ENCODE assay signal across 18 cellular contexts in the genomic region with DNA sequence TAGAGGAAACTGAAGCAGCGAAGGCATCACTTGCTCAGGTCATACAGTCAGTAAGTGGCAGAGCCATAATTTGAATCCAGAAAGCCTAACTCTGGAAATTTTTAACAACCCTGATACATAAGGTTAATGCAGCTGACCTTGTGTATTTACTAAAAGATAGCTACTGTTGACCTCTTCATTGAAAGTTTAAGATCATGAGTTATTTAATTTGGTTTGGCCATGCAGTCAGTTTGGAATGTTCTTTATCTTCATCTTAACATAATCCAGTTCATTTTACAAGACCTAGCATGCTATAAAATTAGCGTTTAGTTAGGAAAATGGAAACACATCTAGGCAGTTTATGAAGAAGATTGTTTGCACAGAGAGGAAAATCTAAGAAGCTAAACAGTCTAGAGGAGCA.
"Had no signal": no experiment of that assay in that cellular context is flagged by ENCODE, and none has a peak within 500 bp of the region (broad histone marks: within the 10 kb centered on the region; RNA-seq: fewer than 3 reads in every experiment).

No MANE protein-coding gene starts in this region.

- H3K4me1 Mint-ChIP-seq: endodermal cell; natural killer cell; stimulated activated memory B cell treated with anti-CD40 and anti-IgM and Interleukin-4, amounts not matched to agents 10 μg/mL and 1 μg/mL and 100 μg/mL, for 72 hours had no signal

- H3K27me3 Mint-ChIP-seq: activated T-cell treated with anti-CD3 and anti-CD28 coated beads, Interleukin-2, amount 50 U/mL, for 24 hours; stimulated activated memory B cell treated with anti-CD40 and anti-IgM and Interleukin-4, amounts not matched to agents 10 μg/mL and 1 μg/mL and 100 μg/mL, for 72 hours had no signal

- H3K4me3 Mint-ChIP-seq: activated T-cell treated with anti-CD3 and anti-CD28 coated beads, Interleukin-2, amount 50 U/mL, for 24 hours; endodermal cell; natural killer cell; stimulated activated memory B cell treated with anti-CD40 and anti-IgM and Interleukin-4, amounts not matched to agents 10 μg/mL and 1 μg/mL and 100 μg/mL, for 72 hours; WTC11 had no signal

- H3K4me3 ChIP-seq: heart right ventricle, ovary, prostate gland, transverse colon had no signal

- ATAC-seq: heart right ventricle; natural killer cell; stimulated activated memory B cell treated with anti-CD40 and anti-IgM and Interleukin-4, amounts not matched to agents 10 μg/mL and 1 μg/mL and 100 μg/mL, for 72 hours; WTC11 had no signal

- H3K4me1 ChIP-seq: prostate gland had no signal

- H3K9me3 ChIP-seq: heart right ventricle, ovary, prostate gland, transverse colon had no signal

- DNase-seq: activated CD8-positive, alpha-beta memory T cell treated with anti-CD3 and anti-CD28 coated beads for 24 hours; activated CD8-positive, alpha-beta memory T cell treated with anti-CD3 and anti-CD28 coated beads, Interleukin-2, amount 50 U/mL, for 4 hours; activated naive CD4-positive, alpha-beta T cell treated with Interleukin-2 at 50 U/mL for 16 hours; activated T-cell treated with anti-CD3 and anti-CD28 coated beads, Interleukin-2, amount 50 U/mL, for 24 hours; cortex of kidney; endodermal cell; heart right ventricle; midbrain; natural killer cell; ovary; stimulated activated CD4-positive, alpha-beta T cell treated with anti-CD3 and anti-CD28 coated beads, Interleukin-2, amount 100 ng/mL, for 24 hours; T-helper 9 cell; transverse colon had no signal

- H3K36me3 Mint-ChIP-seq: natural killer cell; stimulated activated memory B cell treated with anti-CD40 and anti-IgM and Interleukin-4, amounts not matched to agents 10 μg/mL and 1 μg/mL and 100 μg/mL, for 72 hours; WTC11 had no signal

- H3K36me3 ChIP-seq: heart right ventricle, ovary, prostate gland, transverse colon had no signal

- H3K27me3 ChIP-seq: heart right ventricle, ovary, transverse colon had no signal

- H3K9me3 Mint-ChIP-seq: activated T-cell treated with anti-CD3 and anti-CD28 coated beads, Interleukin-2, amount 50 U/mL, for 24 hours; activated T-helper 2 cell treated with anti-CD3 and anti-CD28 coated beads, Interferon-gamma antibody, Interleukin-2, Interleukin-4, amounts not matched to agents 10 μg/mL and 5 μg/mL and 100 μg/mL, durations not matched to agents 14 hours and 24 hours and 36 hours; endodermal cell; WTC11 had no signal

- H3K27ac ChIP-seq: epithelial cell of prostate, ovary, transverse colon had no signal

- H3K27ac Mint-ChIP-seq: activated T-cell treated with anti-CD3 and anti-CD28 coated beads, Interleukin-2, amount 50 U/mL, for 24 hours; activated T-helper 2 cell treated with anti-CD3 and anti-CD28 coated beads, Interferon-gamma antibody, Interleukin-2, Interleukin-4, amounts not matched to agents 10 μg/mL and 5 μg/mL and 100 μg/mL, durations not matched to agents 14 hours and 24 hours and 36 hours; natural killer cell; stimulated activated memory B cell treated with anti-CD40 and anti-IgM and Interleukin-4, amounts not matched to agents 10 μg/mL and 1 μg/mL and 100 μg/mL, for 72 hours; WTC11 had no signal
